8 cellular contexts compared by ENCODE assay signal in the genomic region with DNA sequence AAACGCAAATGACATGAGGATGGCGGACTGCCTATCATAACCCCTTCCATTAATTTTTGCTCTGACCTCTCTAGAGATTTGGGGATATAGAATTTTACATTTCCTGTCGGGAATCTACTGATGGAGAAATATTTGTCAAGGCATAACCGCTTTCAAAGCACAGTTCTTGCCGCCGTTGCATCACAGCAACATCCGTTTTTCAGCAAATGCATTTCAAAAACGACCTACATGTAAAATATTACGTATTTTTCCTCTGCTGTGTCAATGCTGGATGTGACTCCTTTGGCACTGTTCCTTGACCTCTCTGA. TPM values are rescaled to one million over a fixed set of nuclear protein-coding genes. Genes with fewer than 3 reads are reported as not detected.
DNase-seq lines count a peak whose midpoint lies in the region; ATAC-seq and TF ChIP-seq lines count a peak whose summit lies in the region.

No MANE protein-coding gene starts in this region.

- no peak for DNase-seq in T-helper 2 cell treated with Interferon-gamma antibody and Interleukin-4, amounts not matched to agents 5 μg/mL and 100 μg/mL, for 36 hours (ENCODE audit: low spot score)
- DNase-seq in T-helper 2 cell (no peak), adipocyte (ENCODE audit: low read depth) (no peak), kidney epithelial cell (ENCODE audit: low read depth) (no peak), substantia nigra (lab: John Stamatoyannopoulos, UW) (no peak)
- DNase-seq in activated effector memory CD4-positive, alpha-beta T cell treated with anti-CD3 and anti-CD28 coated beads, Interleukin-2, amount 50 U/mL, for 16 hours, result no peak

- peak overlapping the region; percentile 89 for H3K9ac ChIP-seq in adipocyte (ENCODE audit: low read length)

- H3K4me1 Mint-ChIP-seq in T-helper 2 cell treated with Interferon-gamma antibody and Interleukin-4, amounts not matched to agents 5 μg/mL and 100 μg/mL, for 36 hours (ENCODE audit: low read depth), result peaks cover 51% of the 10 kb centered on the region

- TF ChIP-seq CTCF in kidney epithelial cell (IDR thresholded peaks at IDR 0.05; ENCODE audit: insufficient read depth, low read length, poor library complexity, severe bottlenecking), result no peak

- peaks cover 43% of the 10 kb centered on the region for H3K4me1 ChIP-seq in adipocyte (ENCODE audit: control insufficient read depth, insufficient read depth, low read length)

- no peaks in the 10 kb centered on the region for H3K9me3 Mint-ChIP-seq in T-helper 2 cell treated with Interferon-gamma antibody and Interleukin-4, amounts not matched to agents 5 μg/mL and 100 μg/mL, for 36 hours

- H3K9me3 ChIP-seq in adipocyte (ENCODE audit: control insufficient read depth, low read length), result no peaks in the 10 kb centered on the region

- ATAC-seq in HG03135 (IDR thresholded peaks at IDR 0.05; ENCODE audit: unreplicated experiment) (no peak), HG03280 (IDR thresholded peaks at IDR 0.05; ENCODE audit: unreplicated experiment) (no peak)

- H3K4me3 ChIP-seq in adipocyte (ENCODE audit: low read length), result peak overlapping the region; percentile 93
- peak overlapping the region; percentile 81 for H3K4me3 ChIP-seq in kidney epithelial cell (ENCODE audit: low read depth, low read length)

- H3K27me3 ChIP-seq in adipocyte (replicated peaks; ENCODE audit: control insufficient read depth, insufficient read depth, low read length) (no peaks in the 10 kb centered on the region), kidney epithelial cell (ENCODE audit: control insufficient read depth, insufficient read depth, low read length) (no peaks in the 10 kb centered on the region)

- peak overlapping the region; percentile 92 for H3K4me3 Mint-ChIP-seq in T-helper 2 cell treated with Interferon-gamma antibody and Interleukin-4, amounts not matched to agents 5 μg/mL and 100 μg/mL, for 36 hours

- peaks cover 10% of the 10 kb centered on the region for H3K36me3 Mint-ChIP-seq in T-helper 2 cell treated with Interferon-gamma antibody and Interleukin-4, amounts not matched to agents 5 μg/mL and 100 μg/mL, for 36 hours (ENCODE audit: low read depth)

- no peaks in the 10 kb centered on the region for H3K36me3 ChIP-seq in adipocyte (ENCODE audit: control insufficient read depth, insufficient read depth, low read length, severe bottlenecking)
- no peaks in the 10 kb centered on the region for H3K36me3 ChIP-seq in kidney epithelial cell (ENCODE audit: control insufficient read depth, insufficient read depth, low read length)

- no peaks in the 10 kb centered on the region for H3K27me3 Mint-ChIP-seq in T-helper 2 cell treated with Interferon-gamma antibody and Interleukin-4, amounts not matched to agents 5 μg/mL and 100 μg/mL, for 36 hours (ENCODE audit: low read depth)

- peak overlapping the region; percentile 92 for H3K27ac Mint-ChIP-seq in T-helper 2 cell treated with Interferon-gamma antibody and Interleukin-4, amounts not matched to agents 5 μg/mL and 100 μg/mL, for 36 hours

- peak overlapping the region; percentile 96 for H3K27ac ChIP-seq in substantia nigra (ENCODE audit: low read depth, low read length, poor library complexity, severe bottlenecking)

RNA-seq across cellular contexts. Expression of gene MIER1, which starts 4.9 kb away (rescaled TPM):
- total RNA-seq in kidney epithelial cell, result 22.2 and 27.8 TPM in 2 replicates

RNA-seq across cellular contexts. Expression of gene DNAI4, which starts 5.0 kb away (rescaled TPM):
- 2.7 and 4.5 TPM in 2 replicates for total RNA-seq in kidney epithelial cell
